Comparison of ENCODE assay signal across 1 cellular context in the genomic region with DNA sequence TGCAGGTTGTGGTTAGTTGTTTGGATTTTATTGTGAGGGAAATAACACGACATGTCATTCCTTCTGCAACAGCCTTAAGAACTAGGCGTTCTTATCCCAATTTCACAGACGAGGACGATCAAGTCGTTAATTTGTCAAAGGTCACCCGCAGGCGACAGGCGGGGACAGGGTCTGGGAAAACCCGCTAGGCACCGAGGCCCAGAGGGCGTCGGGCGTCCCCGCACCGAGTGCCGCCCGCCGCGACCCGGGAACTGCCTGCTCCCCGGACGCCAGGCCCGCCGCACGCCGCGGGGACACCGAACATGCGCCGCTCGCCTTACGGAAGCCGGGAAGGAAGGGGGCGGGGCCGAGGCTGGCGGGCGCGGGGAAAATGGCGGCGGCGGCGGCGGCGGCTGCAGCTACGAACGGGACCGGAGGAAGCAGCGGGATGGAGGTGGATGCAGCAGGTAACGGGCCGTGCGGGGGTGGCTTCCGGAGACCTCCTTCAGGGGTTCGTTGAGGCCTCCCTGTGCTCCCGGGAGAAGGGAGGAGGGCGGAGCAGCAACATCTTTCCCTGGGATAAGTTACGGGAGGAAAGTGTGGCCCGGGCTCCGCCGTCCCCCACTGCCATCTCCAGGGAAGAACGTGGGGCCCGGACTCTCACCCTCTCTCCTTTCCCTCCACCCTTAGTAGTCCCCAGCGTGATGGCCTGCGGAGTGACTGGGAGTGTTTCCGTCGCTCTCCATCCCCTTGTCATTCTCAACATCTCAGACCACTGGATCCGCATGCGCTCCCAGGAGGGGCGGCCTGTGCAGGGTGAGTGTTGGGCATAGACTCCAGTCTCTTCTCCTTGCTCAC.
TF ChIP-seq lines count a peak whose summit lies in the region.

Gene COPS6, plus strand, starts transcription at position 349 of the 837 bp plus-strand sequence. Its CDS starts 22 bp downstream, at position 371.

TF ChIP-seq in SK-N-SH, 30 proteins besides CTCF, POLR2A, EP300 and RAD21 (continued from another document):
- TF ChIP-seq, protein P1, sequence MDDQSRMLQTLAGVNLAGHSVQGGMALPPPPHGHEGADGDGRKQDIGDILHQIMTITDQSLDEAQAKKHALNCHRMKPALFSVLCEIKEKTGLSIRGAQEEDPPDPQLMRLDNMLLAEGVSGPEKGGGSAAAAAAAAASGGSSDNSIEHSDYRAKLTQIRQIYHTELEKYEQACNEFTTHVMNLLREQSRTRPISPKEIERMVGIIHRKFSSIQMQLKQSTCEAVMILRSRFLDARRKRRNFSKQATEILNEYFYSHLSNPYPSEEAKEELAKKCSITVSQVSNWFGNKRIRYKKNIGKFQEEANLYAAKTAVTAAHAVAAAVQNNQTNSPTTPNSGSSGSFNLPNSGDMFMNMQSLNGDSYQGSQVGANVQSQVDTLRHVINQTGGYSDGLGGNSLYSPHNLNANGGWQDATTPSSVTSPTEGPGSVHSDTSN (IDR thresholded peaks at IDR 0.05): peak; percentile 19; the same call in 1 of the 2 replicates
- no peak for TF ChIP-seq TCF12 (IDR thresholded peaks at IDR 0.05)
- TF ChIP-seq GABPA (IDR thresholded peaks at IDR 0.05; ENCODE audit: low read depth): peak; percentile 47; the same call in 1 of the 2 replicates
- no peak for TF ChIP-seq ZBTB33 (IDR thresholded peaks at IDR 0.05; ENCODE audit: borderline replicate concordance, low read depth)
- no peak for TF ChIP-seq RCOR1 (IDR thresholded peaks at IDR 0.05; ENCODE audit: low read length)
- no peak for TF ChIP-seq SMC3 (IDR thresholded peaks at IDR 0.05; ENCODE audit: low read depth, low read length)
- no peak for TF ChIP-seq FOXJ3 (CRISPR knock-in tag; IDR thresholded peaks at IDR 0.05)
- peak; percentile 62; the same call in 1 of the 2 replicates for TF ChIP-seq ELF1 (IDR thresholded peaks at IDR 0.05)
- no peak for TF ChIP-seq EZH2phosphoT487 (IDR thresholded peaks at IDR 0.05; ENCODE audit: borderline replicate concordance, low read depth)
- TF ChIP-seq SIN3A (IDR thresholded peaks at IDR 0.05; ENCODE audit: borderline replicate concordance, low read depth, low read length): 0 out of 2 replicates have a peak, but pooled peaks have one; percentile 58
- TF ChIP-seq REST (IDR thresholded peaks at IDR 0.05; ENCODE audit: low read depth, low read length): peak; percentile 73; the same call in 1 of the 2 replicates
- TF ChIP-seq NRF1 (IDR thresholded peaks at IDR 0.05; ENCODE audit: low read depth, low read length): peak; percentile 69
- TF ChIP-seq TAF1 (IDR thresholded peaks at IDR 0.05; ENCODE audit: borderline replicate concordance, low read depth, low read length): peak; percentile 99
